10 cellular contexts compared by ENCODE assay signal in the genomic region with DNA sequence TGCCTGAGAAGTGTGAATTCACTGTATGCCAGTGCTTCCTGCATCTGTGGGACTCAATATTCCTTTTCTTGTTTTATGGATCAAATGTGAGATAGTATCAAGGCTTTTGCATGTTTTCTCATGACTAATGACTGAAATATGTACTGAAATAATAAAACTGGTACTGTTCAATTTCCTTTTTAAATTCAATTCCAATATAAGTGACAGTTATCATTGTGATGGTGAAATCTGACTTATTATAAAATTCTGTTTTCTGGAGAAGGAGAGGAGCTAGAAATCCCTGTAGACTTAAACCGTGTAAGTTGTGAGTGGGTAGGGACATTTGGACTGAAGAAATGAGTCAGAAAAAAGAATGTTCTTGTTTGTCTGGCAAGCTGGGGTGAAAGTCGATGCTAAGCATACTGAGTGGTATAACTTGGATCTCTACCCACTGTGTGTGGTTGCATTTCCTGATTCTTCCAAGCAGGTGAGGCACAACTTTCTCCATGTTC.
DNase-seq lines count a peak whose midpoint lies in the region; ATAC-seq and TF ChIP-seq lines count a peak whose summit lies in the region.
"Had no signal": no experiment of that assay in that cellular context is flagged by ENCODE, and none has a peak within 500 bp of the region (broad histone marks: within the 10 kb centered on the region; RNA-seq: fewer than 3 reads in every experiment).

No MANE protein-coding gene starts in this region.

- no peaks in the 10 kb centered on the region for H3K9me3 Mint-ChIP-seq in naive thymus-derived CD8-positive, alpha-beta T cell

- H3K36me3 Mint-ChIP-seq in naive thymus-derived CD8-positive, alpha-beta T cell = no peaks in the 10 kb centered on the region
- H3K36me3 Mint-ChIP-seq: CD4-positive, CD25-positive, alpha-beta regulatory T cell had no signal

- no peak overlapping the region for H3K27ac Mint-ChIP-seq in naive thymus-derived CD8-positive, alpha-beta T cell
- H3K27ac Mint-ChIP-seq: CD4-positive, CD25-positive, alpha-beta regulatory T cell had no signal

- peaks cover 26% of the 10 kb centered on the region for H3K4me1 ChIP-seq in mesodermal cell (ENCODE audit: control insufficient read depth, insufficient read depth, low read length, poor library complexity, severe bottlenecking)

- H3K27ac ChIP-seq in mesodermal cell (ENCODE audit: low read depth, low read length, severe bottlenecking) = peak overlapping the region; percentile 77

- ATAC-seq in GM18498 (IDR thresholded peaks at IDR 0.05; ENCODE audit: unreplicated experiment) = no peak
- ATAC-seq in naive thymus-derived CD8-positive, alpha-beta T cell = no peak
- no peak for ATAC-seq in GM21367 (IDR thresholded peaks at IDR 0.05; ENCODE audit: unreplicated experiment)

- DNase-seq in AG08396 (ENCODE audit: low spot score) = peak; percentile 53
- peak; percentile 88 for DNase-seq in M059J (ENCODE audit: low read depth)
- DNase-seq in choroid plexus epithelial cell (ENCODE audit: low read depth) = peak; percentile 89
- no peak for DNase-seq in naive thymus-derived CD8-positive, alpha-beta T cell
- DNase-seq in cerebellum (ENCODE audit: low spot score) = no peak
- DNase-seq: CD4-positive, CD25-positive, alpha-beta regulatory T cell; posterior cingulate gyrus had no signal

- 71 to 75% methylated on average over 1 to 2 of the region's 2 CpGs for WGBS in mesodermal cell (ENCODE audit: insufficient coverage in 2 of 2), 2 experiments

- H3K27me3 Mint-ChIP-seq in naive thymus-derived CD8-positive, alpha-beta T cell = peaks cover 0 to 8% (median 2%) of the 10 kb centered on the region in 5 donors

- TF ChIP-seq CTCF in choroid plexus epithelial cell (conservative IDR thresholded peaks at IDR 0.05; ENCODE audit: low read depth, low read length) = no peak

- no peaks in the 10 kb centered on the region for H3K9me3 ChIP-seq in mesodermal cell (ENCODE audit: control insufficient read depth, low read length)

- H3K4me3 ChIP-seq in choroid plexus epithelial cell (ENCODE audit: low read depth, low read length) (no peak overlapping the region), mesodermal cell (ENCODE audit: extremely low read depth, insufficient read depth, low read length, poor library complexity, severe bottlenecking) (no peak overlapping the region)

- peaks cover 0 to 5% (median 0%) of the 10 kb centered on the region in 4 donors for H3K4me1 Mint-ChIP-seq in naive thymus-derived CD8-positive, alpha-beta T cell

- H3K36me3 ChIP-seq in mesodermal cell (ENCODE audit: control insufficient read depth, insufficient read depth, low read length) = no peaks in the 10 kb centered on the region

- no peak overlapping the region for H3K4me3 Mint-ChIP-seq in naive thymus-derived CD8-positive, alpha-beta T cell
- H3K4me3 Mint-ChIP-seq: CD4-positive, CD25-positive, alpha-beta regulatory T cell had no signal

- POLR2A ChIA-PET in naive thymus-derived CD8-positive, alpha-beta T cell (lab: Charles Lee) = no interaction called here

Comparison
In these comparisons a context has a peak if more than half of its experiments do, and no peak if none do; other contexts are left out.
1. DNase-seq: peak in AG08396 (single experiment), M059J (single experiment) and choroid plexus epithelial cell (single experiment); none in naive thymus-derived CD8-positive, alpha-beta T cell (0 of 10) and cerebellum (single experiment).